In the genomic region with DNA sequence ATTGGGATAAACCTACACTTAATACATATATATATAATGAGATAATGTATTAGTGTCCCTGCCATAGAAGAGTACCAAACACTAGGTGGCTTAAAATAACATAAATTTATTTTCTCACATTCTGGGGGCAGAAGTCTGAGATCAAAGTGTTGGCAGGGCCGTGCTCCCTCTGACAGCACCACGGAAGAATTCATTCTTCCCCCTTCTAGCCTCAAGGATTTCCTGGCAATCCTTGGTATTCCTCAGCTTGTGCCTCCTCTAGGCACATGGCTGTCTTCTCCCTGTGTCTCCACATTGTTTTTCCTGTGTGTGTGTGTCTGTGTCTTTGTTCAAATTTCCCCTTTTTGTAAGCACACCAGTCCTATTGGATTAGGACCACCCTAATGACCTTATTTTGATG, we compare ENCODE assay signal across 21 cellular contexts.
A peak's percentile ranks its signal among the peaks of the same experiment; 100 is the strongest.
DNase-seq lines count a peak whose midpoint lies in the region; ATAC-seq, FAIRE-seq and TF ChIP-seq lines count a peak whose summit lies in the region.
"Had no signal": no experiment of that assay in that cellular context is flagged by ENCODE, and none has a peak within 500 bp of the region (broad histone marks: within the 10 kb centered on the region; RNA-seq: fewer than 3 reads in every experiment).

No MANE protein-coding gene starts in this region.

- H2AFZ ChIP-seq in astrocyte (ENCODE audit: low read depth, low read length): no peak overlapping the region
- H2AFZ ChIP-seq: GM23248 had no signal

- no peak overlapping the region for H3K23ac ChIP-seq in mesendoderm (ENCODE audit: low read length)

- H3K79me1 ChIP-seq in mesendoderm (ENCODE audit: low read length): no peaks in the 10 kb centered on the region

- H3K56ac ChIP-seq in mesendoderm (ENCODE audit: low read length): no peak overlapping the region

- no peaks in the 10 kb centered on the region for H3K36me3 Mint-ChIP-seq in astrocyte (ENCODE audit: low read depth, unreplicated experiment)
- H3K36me3 Mint-ChIP-seq in activated CD8-positive, alpha-beta T cell treated with anti-CD3 and anti-CD28 coated beads for 36 hours (ENCODE audit: low read depth): no peaks in the 10 kb centered on the region
- H3K36me3 Mint-ChIP-seq: CD8-positive, alpha-beta T cell had no signal

- H4K5ac ChIP-seq in mesendoderm (ENCODE audit: low read length): no peak overlapping the region

- H3K9me3 Mint-ChIP-seq in astrocyte (ENCODE audit: unreplicated experiment): no peaks in the 10 kb centered on the region
- H3K9me3 Mint-ChIP-seq in activated CD8-positive, alpha-beta T cell treated with anti-CD3 and anti-CD28 coated beads for 36 hours: no peaks in the 10 kb centered on the region
- H3K9me3 Mint-ChIP-seq: CD8-positive, alpha-beta T cell had no signal

- H3K9me3 ChIP-seq in astrocyte (ENCODE audit: insufficient read depth, low read depth, low read length): no peaks in the 10 kb centered on the region

- H3K4me1 ChIP-seq in astrocyte (ENCODE audit: insufficient read depth, low read length) (no peaks in the 10 kb centered on the region), mesendoderm (ENCODE audit: control insufficient read depth, low read depth, low read length) (no peaks in the 10 kb centered on the region)

- no peak overlapping the region for H3K4ac ChIP-seq in mesendoderm (ENCODE audit: low read depth, low read length)

- H3K27ac ChIP-seq in astrocyte (ENCODE audit: low read depth, low read length) (no peak overlapping the region), mesendoderm (ENCODE audit: low read depth, low read length) (no peak overlapping the region)
- H3K27ac ChIP-seq: BLaER1 treated with 17β-estradiol and CSF1 and Interleukin-3, amounts not matched to agents 10 nM and 100 nM; GM23248 had no signal

- H2BK5ac ChIP-seq in mesendoderm (ENCODE audit: low read length): no peak overlapping the region

- no peak overlapping the region for H3K27ac Mint-ChIP-seq in astrocyte (ENCODE audit: unreplicated experiment)
- H3K27ac Mint-ChIP-seq in activated CD8-positive, alpha-beta T cell treated with anti-CD3 and anti-CD28 coated beads for 36 hours: no peak overlapping the region
- H3K27ac Mint-ChIP-seq: B cell; CD8-positive, alpha-beta T cell had no signal

- peaks cover 3% of the 10 kb centered on the region for H3K27me3 Mint-ChIP-seq in astrocyte (ENCODE audit: low read depth, unreplicated experiment)
- H3K27me3 Mint-ChIP-seq in activated CD8-positive, alpha-beta T cell treated with anti-CD3 and anti-CD28 coated beads for 36 hours: peaks cover 8% of the 10 kb centered on the region

- DNase-seq in HT1080 (ENCODE audit: low read depth): peak; percentile 31
- peak; percentile 56 for DNase-seq in astrocyte (ENCODE audit: low read depth)
- peak; percentile 14 for DNase-seq in mesendoderm
- peak; percentile 19 for DNase-seq in urothelium cell line (ENCODE audit: low spot score)
- DNase-seq in stimulated activated CD4-positive, alpha-beta T cell treated with anti-CD3 and anti-CD28 coated beads, Interleukin-4, amount 100 ng/mL, for 4 hours: no peak
- DNase-seq in activated CD8-positive, alpha-beta T cell treated with anti-CD3 and anti-CD28 coated beads for 36 hours: no peak
- DNase-seq in NAMALWA (ENCODE audit: low spot score): no peak
- DNase-seq: 8988T; CD8-positive, alpha-beta T cell; DMS 273 treated with DMSO at 0.1 percent for 48 hours; DMS53; DND-41; EL; GM23248; HCEC 1CT; IMR-90 had no signal

- H3K36me3 ChIP-seq in astrocyte (ENCODE audit: insufficient read depth, low read length) (no peaks in the 10 kb centered on the region), mesendoderm (ENCODE audit: control insufficient read depth, insufficient read depth, low read length) (no peaks in the 10 kb centered on the region)
- H3K36me3 ChIP-seq: BLaER1 treated with 17β-estradiol and CSF1 and Interleukin-3, amounts not matched to agents 10 nM and 100 nM had no signal

- TF ChIP-seq CTCF in astrocyte (IDR thresholded peaks at IDR 0.05; ENCODE audit: insufficient read depth, low read depth, low read length): no peak
- TF ChIP-seq CTCF in activated CD8-positive, alpha-beta T cell treated with anti-CD3 and anti-CD28 coated beads for 36 hours (IDR thresholded peaks at IDR 0.05): no peak

- H3K4me2 ChIP-seq in astrocyte (ENCODE audit: low read length) (no peak overlapping the region), mesendoderm (ENCODE audit: low read length) (no peak overlapping the region)

- no peak for FAIRE-seq in astrocyte (lab: Jason Lieb, UNC)
- FAIRE-seq in urothelium cell line (lab: Jason Lieb, UNC): peak; percentile 20
- FAIRE-seq: G401.6, GM12891, H54 had no signal

- H4K8ac ChIP-seq in mesendoderm (ENCODE audit: low read depth, low read length): no peak overlapping the region

- no peak overlapping the region for H2AK5ac ChIP-seq in mesendoderm (ENCODE audit: low read length)

- no peak overlapping the region for H2BK15ac ChIP-seq in mesendoderm (replicated peaks; ENCODE audit: low read depth)

- H4K20me1 ChIP-seq in astrocyte (ENCODE audit: insufficient read depth, low read length): no peaks in the 10 kb centered on the region
- H4K20me1 ChIP-seq: BLaER1 treated with 17β-estradiol and CSF1 and Interleukin-3, amounts not matched to agents 10 nM and 100 nM had no signal

- WGBS in mesendoderm (ENCODE audit: extremely low coverage, insufficient coverage, low lambda C conversion rate): no CpG with 5 or more reads among the region's 2 CpGs

- CTCF ChIA-PET in activated CD8-positive, alpha-beta T cell treated with anti-CD3 and anti-CD28 coated beads for 36 hours (lab: Charles Lee): no interaction called here

- H3K9ac ChIP-seq in astrocyte (ENCODE audit: low read length) (no peak overlapping the region), mesendoderm (ENCODE audit: low read length) (no peak overlapping the region)
- H3K9ac ChIP-seq: BLaER1 treated with 17β-estradiol and CSF1 and Interleukin-3, amounts not matched to agents 10 nM and 100 nM; GM23248 had no signal

- intact Hi-C loops in activated CD8-positive, alpha-beta T cell treated with anti-CD3 and anti-CD28 coated beads for 36 hours (cut with micrococcal nuclease): no loop called here

- no peak overlapping the region for H2BK120ac ChIP-seq in mesendoderm (ENCODE audit: low read depth, low read length)

- ATAC-seq in activated CD8-positive, alpha-beta T cell treated with anti-CD3 and anti-CD28 coated beads for 36 hours: no peak
- ATAC-seq: CD8-positive, alpha-beta T cell had no signal

- H3K18ac ChIP-seq in mesendoderm (ENCODE audit: low read length): no peak overlapping the region

- H3K4me3 ChIP-seq in astrocyte (ENCODE audit: insufficient read depth, low read depth, low read length) (no peak overlapping the region), mesendoderm (ENCODE audit: low read length) (no peak overlapping the region)
- H3K4me3 ChIP-seq: BLaER1 treated with 17β-estradiol and CSF1 and Interleukin-3, amounts not matched to agents 10 nM and 100 nM; GM23248 had no signal

- H3K27me3 ChIP-seq in astrocyte (ENCODE audit: insufficient read depth, low read length): no peaks in the 10 kb centered on the region
- H3K27me3 ChIP-seq in mesendoderm (ENCODE audit: insufficient read depth, low read length, poor library complexity): no peaks in the 10 kb centered on the region
- H3K27me3 ChIP-seq: BLaER1 treated with 17β-estradiol and CSF1 and Interleukin-3, amounts not matched to agents 10 nM and 100 nM had no signal

- H3K4me1 Mint-ChIP-seq in astrocyte (ENCODE audit: low read depth, unreplicated experiment): peaks cover 15% of the 10 kb centered on the region
- H3K4me1 Mint-ChIP-seq in activated CD8-positive, alpha-beta T cell treated with anti-CD3 and anti-CD28 coated beads for 36 hours (ENCODE audit: low read depth): no peaks in the 10 kb centered on the region
- H3K4me1 Mint-ChIP-seq: B cell had no signal

- POLR2A ChIA-PET in activated CD8-positive, alpha-beta T cell treated with anti-CD3 and anti-CD28 coated beads for 36 hours (lab: Charles Lee): no interaction called here

- H3K79me2 ChIP-seq in astrocyte (ENCODE audit: insufficient read depth, low read length) (no peaks in the 10 kb centered on the region), mesendoderm (ENCODE audit: control insufficient read depth, insufficient read depth, low read length) (no peaks in the 10 kb centered on the region)

- peak overlapping the region; percentile 34 for H3K4me3 Mint-ChIP-seq in astrocyte (ENCODE audit: unreplicated experiment)
- no peak overlapping the region for H3K4me3 Mint-ChIP-seq in activated CD8-positive, alpha-beta T cell treated with anti-CD3 and anti-CD28 coated beads for 36 hours
- H3K4me3 Mint-ChIP-seq: B cell; CD8-positive, alpha-beta T cell had no signal

Comparison
In these comparisons a context has a peak if more than half of its experiments do, and no peak if none do; other contexts are left out.
1. DNase-seq: peak in HT1080 (single experiment), astrocyte (single experiment), mesendoderm (single experiment) and urothelium cell line (single experiment); none in stimulated activated CD4-positive, alpha-beta T cell treated with anti-CD3 and anti-CD28 coated beads, Interleukin-4, amount 100 ng/mL, for 4 hours (0 of 2), activated CD8-positive, alpha-beta T cell treated with anti-CD3 and anti-CD28 coated beads for 36 hours (single experiment) and NAMALWA (single experiment).